In the genomic region with DNA sequence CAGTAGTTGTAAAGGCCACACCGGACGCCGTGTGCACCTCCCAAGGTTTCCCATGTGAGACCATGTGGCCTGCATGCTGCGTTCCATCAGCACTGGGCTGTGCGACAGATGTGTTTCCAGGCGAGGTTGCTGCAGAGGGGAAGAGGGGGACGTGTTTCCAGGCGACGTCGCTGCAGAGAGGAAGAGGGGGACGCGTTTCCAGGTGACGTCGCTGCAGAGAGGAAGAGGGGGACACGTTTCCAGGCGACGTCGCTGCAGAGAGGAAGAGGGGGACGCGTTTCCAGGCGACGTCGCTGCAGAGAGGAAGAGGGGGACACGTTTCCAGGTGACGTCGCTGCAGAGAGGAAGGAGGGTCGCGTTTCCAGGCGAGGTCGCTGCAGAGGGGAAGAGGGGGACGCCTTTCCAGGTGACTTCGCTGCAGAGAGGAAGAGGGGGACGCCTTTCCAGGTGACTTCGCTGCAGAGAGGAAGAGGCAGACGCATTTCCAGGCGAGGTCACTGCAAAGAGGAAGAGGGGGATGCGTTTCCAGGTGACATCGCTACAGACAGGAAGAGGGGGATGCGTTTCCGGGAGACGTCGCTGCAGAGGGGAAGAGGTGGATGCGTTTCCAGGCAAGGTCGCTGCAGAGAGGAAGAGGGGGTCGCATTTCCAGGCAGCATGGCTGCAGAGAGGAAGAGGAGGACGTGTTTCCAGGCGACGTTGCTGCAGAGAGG, we compare ENCODE assay signal across 24 cellular contexts. TPM values are rescaled to one million over a fixed set of nuclear protein-coding genes. Genes with fewer than 3 reads are reported as not detected.
DNase-seq lines count a peak whose midpoint lies in the region; ATAC-seq and TF ChIP-seq lines count a peak whose summit lies in the region.
"Had no signal": no experiment of that assay in that cellular context is flagged by ENCODE, and none has a peak within 500 bp of the region (broad histone marks: within the 10 kb centered on the region; RNA-seq: fewer than 3 reads in every experiment).

No MANE protein-coding gene starts in this region.

- no peak overlapping the region for H3K27ac Mint-ChIP-seq in activated CD4-positive, alpha-beta T cell treated with anti-CD3 and anti-CD28 coated beads, Interleukin-2, amount 10 ng/mL, durations not matched to agents 7 days and 5 days
- H3K27ac Mint-ChIP-seq in GM23338 = peak overlapping the region; percentile 63; the same call in 1 of the 2 replicates
- H3K27ac Mint-ChIP-seq in activated T-helper 2 cell treated with anti-CD3 and anti-CD28 coated beads, Interferon-gamma antibody, Interleukin-2, Interleukin-4, amounts not matched to agents 10 μg/mL and 5 μg/mL and 100 μg/mL, durations not matched to agents 14 hours and 24 hours and 36 hours = peak overlapping the region; percentile 22
- H3K27ac Mint-ChIP-seq in memory B cell = peak overlapping the region; percentile 49
- H3K27ac Mint-ChIP-seq in Caco-2 (ENCODE audit: unreplicated experiment) = no peak overlapping the region
- H3K27ac Mint-ChIP-seq: nephron, type B pancreatic cell had no signal

- H3K36me3 Mint-ChIP-seq in activated CD4-positive, alpha-beta T cell treated with anti-CD3 and anti-CD28 coated beads, Interleukin-2, amount 10 ng/mL, durations not matched to agents 7 days and 5 days (ENCODE audit: low read depth) = peaks cover 8% of the 10 kb centered on the region
- H3K36me3 Mint-ChIP-seq in GM23338 (ENCODE audit: low read depth) (peaks cover 11% of the 10 kb centered on the region; the same call in 2 of the 3 replicates), memory B cell (peaks cover 26% of the 10 kb centered on the region), Caco-2 (ENCODE audit: insufficient read depth, unreplicated experiment) (no peaks in the 10 kb centered on the region)
- peaks cover 40% of the 10 kb centered on the region for H3K36me3 Mint-ChIP-seq in activated T-helper 2 cell treated with anti-CD3 and anti-CD28 coated beads, Interferon-gamma antibody, Interleukin-2, Interleukin-4, amounts not matched to agents 10 μg/mL and 5 μg/mL and 100 μg/mL, durations not matched to agents 14 hours and 24 hours and 36 hours (ENCODE audit: low read depth)
- H3K36me3 Mint-ChIP-seq: type B pancreatic cell had no signal

- CTCF ChIA-PET in activated CD4-positive, alpha-beta T cell treated with anti-CD3 and anti-CD28 coated beads, Interleukin-2, amount 10 ng/mL, durations not matched to agents 7 days and 5 days (lab: Charles Lee) = no interaction called here
- CTCF ChIA-PET in Caco-2 (lab: Charles Lee) = no interaction called here

- H3K27me3 ChIP-seq in GM23338 (ENCODE audit: insufficient read depth) (no peaks in the 10 kb centered on the region), ovary (no peaks in the 10 kb centered on the region), Caco-2 (replicated peaks; ENCODE audit: control insufficient read depth, insufficient read depth, low read length) (no peaks in the 10 kb centered on the region)

- no peak overlapping the region for H3K4me2 ChIP-seq in GM23338
- H3K4me2 ChIP-seq: A549 had no signal

- H4K20me1 ChIP-seq in GM23338 (replicated peaks; ENCODE audit: insufficient read depth) = no peaks in the 10 kb centered on the region

- DNase-seq in activated CD4-positive, alpha-beta T cell treated with anti-CD3 and anti-CD28 coated beads for 48 hours = peak; percentile 35
- no peak for DNase-seq in activated CD4-positive, alpha-beta T cell treated with anti-CD3 and anti-CD28 coated beads, Interleukin-2, amount 10 ng/mL, durations not matched to agents 7 days and 5 days
- DNase-seq in GM23338 (ENCODE audit: low spot score) (no peak), memory B cell (ENCODE audit: low spot score in 2 of 2) (no peak), UCSD-AML1 (lab: John Stamatoyannopoulos, UW; ENCODE audit: unreplicated experiment) (no peak), ovary (no peak), Caco-2 (no peak)
- no peak for DNase-seq in activated T-helper 2 cell treated with anti-CD3 and anti-CD28 coated beads, Interferon-gamma antibody, Interleukin-2, Interleukin-4, amounts not matched to agents 10 μg/mL and 5 μg/mL and 100 μg/mL, durations not matched to agents 14 hours and 24 hours and 36 hours (ENCODE audit: low spot score)
- DNase-seq: activated CD4-positive, alpha-beta T cell treated with anti-CD3 and anti-CD28 coated beads for 4 hours; activated T-cell treated with anti-CD3 and anti-CD28 coated beads for 4 hours; CD8-positive, alpha-beta memory T cell; central memory CD4-positive, alpha-beta T cell; effector memory CD4-positive, alpha-beta T cell; IMR-90; mesenchymal stem cell; MM.1S; NCI-H1930; NCI-H524; stimulated activated CD4-positive, alpha-beta T cell treated with anti-CD3 and anti-CD28 coated beads, Interleukin-12 subunit alpha, Interleukin-12 subunit beta, amount 100 ng/mL, for 4 hours; stimulated activated naive CD4-positive, alpha-beta T cell treated with Interleukin-2 at 50 U/mL for 16 hours; T-helper 9 cell had no signal

- H3K36me3 ChIP-seq in GM23338 (ENCODE audit: insufficient read depth) = no peaks in the 10 kb centered on the region
- no peaks in the 10 kb centered on the region for H3K36me3 ChIP-seq in ovary
- H3K36me3 ChIP-seq in Caco-2 (ENCODE audit: control insufficient read depth, insufficient read depth, low read length) = no peaks in the 10 kb centered on the region

- TF ChIP-seq CTCF in GM23338 (conservative IDR thresholded peaks at IDR 0.05; ENCODE audit: low read depth in 2 of 2) (no peak), ovary (IDR thresholded peaks at IDR 0.05) (no peak), Caco-2 (IDR thresholded peaks at IDR 0.05; ENCODE audit: insufficient read depth in 1 of 2, low read depth in 1 of 2, low read length in 1 of 2, severe bottlenecking in 1 of 2, unreplicated experiment in 1 of 2) (no peak)

- H3K27ac ChIP-seq in GM23338 (ENCODE audit: low read depth) (no peak overlapping the region), ovary (no peak overlapping the region)
- H3K27ac ChIP-seq: A549 had no signal

- H3K9me3 Mint-ChIP-seq in activated CD4-positive, alpha-beta T cell treated with anti-CD3 and anti-CD28 coated beads, Interleukin-2, amount 10 ng/mL, durations not matched to agents 7 days and 5 days = no peaks in the 10 kb centered on the region
- H3K9me3 Mint-ChIP-seq in GM23338 = peaks cover 4% of the 10 kb centered on the region; the same call in 2 of the 3 replicates
- no peaks in the 10 kb centered on the region for H3K9me3 Mint-ChIP-seq in activated T-helper 2 cell treated with anti-CD3 and anti-CD28 coated beads, Interferon-gamma antibody, Interleukin-2, Interleukin-4, amounts not matched to agents 10 μg/mL and 5 μg/mL and 100 μg/mL, durations not matched to agents 14 hours and 24 hours and 36 hours
- no peaks in the 10 kb centered on the region for H3K9me3 Mint-ChIP-seq in memory B cell
- no peaks in the 10 kb centered on the region for H3K9me3 Mint-ChIP-seq in Caco-2 (ENCODE audit: unreplicated experiment)
- H3K9me3 Mint-ChIP-seq: CD8-positive, alpha-beta memory T cell; nephron; type B pancreatic cell had no signal

- H3K4me1 ChIP-seq in GM23338 (ENCODE audit: insufficient read depth) (no peaks in the 10 kb centered on the region), ovary (ENCODE audit: insufficient read depth) (peaks cover 13% of the 10 kb centered on the region), Caco-2 (no peaks in the 10 kb centered on the region)
- H3K4me1 ChIP-seq: A549 had no signal

- POLR2A ChIA-PET in activated CD4-positive, alpha-beta T cell treated with anti-CD3 and anti-CD28 coated beads, Interleukin-2, amount 10 ng/mL, durations not matched to agents 7 days and 5 days (lab: Charles Lee) = no interaction called here
- POLR2A ChIA-PET in Caco-2 (lab: Charles Lee) = no interaction called here

- intact Hi-C loops in activated T-helper 2 cell treated with anti-CD3 and anti-CD28 coated beads, Interferon-gamma antibody, Interleukin-2, Interleukin-4, amounts not matched to agents 10 μg/mL and 5 μg/mL and 100 μg/mL, durations not matched to agents 14 hours and 24 hours and 36 hours (cut with micrococcal nuclease) = no loop called here
- intact Hi-C loops in ovary (cut with DNase I) (no loop called here), Caco-2 (cut with micrococcal nuclease; ENCODE audit: unreplicated experiment) (no loop called here)

- H3K79me2 ChIP-seq in GM23338 (replicated peaks; ENCODE audit: insufficient read depth) = no peaks in the 10 kb centered on the region

- H3K4me1 Mint-ChIP-seq in activated CD4-positive, alpha-beta T cell treated with anti-CD3 and anti-CD28 coated beads, Interleukin-2, amount 10 ng/mL, durations not matched to agents 7 days and 5 days = peaks cover 8% of the 10 kb centered on the region
- H3K4me1 Mint-ChIP-seq in GM23338 (peaks cover 9% of the 10 kb centered on the region; the same call in 2 of the 3 replicates), memory B cell (peaks cover 30% of the 10 kb centered on the region), Caco-2 (ENCODE audit: low read depth, unreplicated experiment) (peaks cover 4% of the 10 kb centered on the region)
- peaks cover 13% of the 10 kb centered on the region for H3K4me1 Mint-ChIP-seq in activated T-helper 2 cell treated with anti-CD3 and anti-CD28 coated beads, Interferon-gamma antibody, Interleukin-2, Interleukin-4, amounts not matched to agents 10 μg/mL and 5 μg/mL and 100 μg/mL, durations not matched to agents 14 hours and 24 hours and 36 hours (ENCODE audit: low read depth)

- BruUV-seq in Caco-2 (replicated peaks; lab: Mats Ljungman, UMichigan) = no TSS peak

- H2AFZ ChIP-seq in GM23338 = no peak overlapping the region

- H3K9me3 ChIP-seq in ovary = no peaks in the 10 kb centered on the region
- no peaks in the 10 kb centered on the region for H3K9me3 ChIP-seq in Caco-2
- H3K9me3 ChIP-seq: A549 had no signal

- peaks cover 7% of the 10 kb centered on the region; the same call in 1 of the 2 replicates for H3F3A ChIP-seq in GM23338 (replicated peaks; ENCODE audit: low read depth)

- H3K4me3 ChIP-seq in GM23338 (no peak overlapping the region), ovary (no peak overlapping the region), Caco-2 (ENCODE audit: low read depth, low read length) (no peak overlapping the region)
- H3K4me3 ChIP-seq: A549 had no signal

- no peaks in the 10 kb centered on the region for H3K27me3 Mint-ChIP-seq in activated CD4-positive, alpha-beta T cell treated with anti-CD3 and anti-CD28 coated beads, Interleukin-2, amount 10 ng/mL, durations not matched to agents 7 days and 5 days
- H3K27me3 Mint-ChIP-seq in GM23338 (ENCODE audit: insufficient read depth, low read depth, poor library complexity) (peaks cover 20% of the 10 kb centered on the region), memory B cell (no peaks in the 10 kb centered on the region), Caco-2 (ENCODE audit: insufficient read depth, unreplicated experiment) (no peaks in the 10 kb centered on the region)
- H3K27me3 Mint-ChIP-seq in activated T-helper 2 cell treated with anti-CD3 and anti-CD28 coated beads, Interferon-gamma antibody, Interleukin-2, Interleukin-4, amounts not matched to agents 10 μg/mL and 5 μg/mL and 100 μg/mL, durations not matched to agents 14 hours and 24 hours and 36 hours (ENCODE audit: low read depth) = no peaks in the 10 kb centered on the region
- H3K27me3 Mint-ChIP-seq: CD8-positive, alpha-beta memory T cell had no signal

- no peak for TF ChIP-seq POLR2A in ovary (IDR thresholded peaks at IDR 0.05)

- ATAC-seq in GM23338 (peak; percentile 26; the same call in 2 of the 3 replicates), memory B cell (ENCODE audit: low read depth) (no peak)
- ATAC-seq: A549 had no signal

- 90 to 94% (median 91%) methylated on average over 48 of the region's 48 CpGs for WGBS in ovary, 3 donors

- no peak for TF ChIP-seq EP300 in ovary (IDR thresholded peaks at IDR 0.05)

- no peak overlapping the region for H3K4me3 Mint-ChIP-seq in activated CD4-positive, alpha-beta T cell treated with anti-CD3 and anti-CD28 coated beads, Interleukin-2, amount 10 ng/mL, durations not matched to agents 7 days and 5 days
- peak overlapping the region; percentile 29 for H3K4me3 Mint-ChIP-seq in GM23338
- H3K4me3 Mint-ChIP-seq in activated T-helper 2 cell treated with anti-CD3 and anti-CD28 coated beads, Interferon-gamma antibody, Interleukin-2, Interleukin-4, amounts not matched to agents 10 μg/mL and 5 μg/mL and 100 μg/mL, durations not matched to agents 14 hours and 24 hours and 36 hours (ENCODE audit: low read depth) = no peak overlapping the region
- peak overlapping the region; percentile 12 for H3K4me3 Mint-ChIP-seq in memory B cell
- H3K4me3 Mint-ChIP-seq in Caco-2 (ENCODE audit: unreplicated experiment) = no peak overlapping the region
- H3K4me3 Mint-ChIP-seq: CD8-positive, alpha-beta memory T cell; nephron; type B pancreatic cell had no signal

- H3K9me2 ChIP-seq in GM23338 (ENCODE audit: insufficient read depth) = no peaks in the 10 kb centered on the region

RNA-seq across cellular contexts. Expression of gene NFATC1, which starts 24.5 kb away (rescaled TPM):
- 10 to 100 TPM; 36.9 to 37.1 TPM for total RNA-seq in activated CD4-positive, alpha-beta T cell treated with anti-CD3 and anti-CD28 coated beads, Interleukin-2, amount 10 ng/mL, durations not matched to agents 7 days and 5 days
- total RNA-seq in GM23338 (2014; rRNA removed; shearing (Covaris generic)) = 5.0 and 6.4 TPM in 2 replicates
- polyA plus RNA-seq in GM23338 (2016; fragmentation: Nextera tagmentation; extraction: Ambion mirVana) (2.7 and 3.9 TPM in 2 replicates), ovary (10 to 100 TPM in 1 of 2 donors, 1 to 10 TPM in 1; 8.4 to 12.2 TPM)
- total RNA-seq in activated T-helper 2 cell treated with anti-CD3 and anti-CD28 coated beads, Interferon-gamma antibody, Interleukin-2, Interleukin-4, amounts not matched to agents 10 μg/mL and 5 μg/mL and 100 μg/mL, durations not matched to agents 14 hours and 24 hours and 36 hours = 95.0 and 99.9 TPM in 2 replicates
- total RNA-seq in ovary (10 to 100 TPM; 10.2 to 28.3 (median 12.3) TPM), Caco-2 (2022) (0.66 and 1.0 TPM in 2 replicates)

Comparison
In these comparisons a context has a peak if more than half of its experiments do, and no peak if none do; other contexts are left out.
1. H3K27ac Mint-ChIP-seq: peak in GM23338 (single experiment), activated T-helper 2 cell treated with anti-CD3 and anti-CD28 coated beads, Interferon-gamma antibody, Interleukin-2, Interleukin-4, amounts not matched to agents 10 μg/mL and 5 μg/mL and 100 μg/mL, durations not matched to agents 14 hours and 24 hours and 36 hours (single experiment) and memory B cell (single experiment); none in activated CD4-positive, alpha-beta T cell treated with anti-CD3 and anti-CD28 coated beads, Interleukin-2, amount 10 ng/mL, durations not matched to agents 7 days and 5 days (single experiment) and Caco-2 (single experiment).
2. H3K4me3 Mint-ChIP-seq: peak in GM23338 (single experiment) and memory B cell (single experiment); none in activated CD4-positive, alpha-beta T cell treated with anti-CD3 and anti-CD28 coated beads, Interleukin-2, amount 10 ng/mL, durations not matched to agents 7 days and 5 days (single experiment), activated T-helper 2 cell treated with anti-CD3 and anti-CD28 coated beads, Interferon-gamma antibody, Interleukin-2, Interleukin-4, amounts not matched to agents 10 μg/mL and 5 μg/mL and 100 μg/mL, durations not matched to agents 14 hours and 24 hours and 36 hours (single experiment) and Caco-2 (single experiment).